ENCODE assay signal across 21 cellular contexts in the genomic region with DNA sequence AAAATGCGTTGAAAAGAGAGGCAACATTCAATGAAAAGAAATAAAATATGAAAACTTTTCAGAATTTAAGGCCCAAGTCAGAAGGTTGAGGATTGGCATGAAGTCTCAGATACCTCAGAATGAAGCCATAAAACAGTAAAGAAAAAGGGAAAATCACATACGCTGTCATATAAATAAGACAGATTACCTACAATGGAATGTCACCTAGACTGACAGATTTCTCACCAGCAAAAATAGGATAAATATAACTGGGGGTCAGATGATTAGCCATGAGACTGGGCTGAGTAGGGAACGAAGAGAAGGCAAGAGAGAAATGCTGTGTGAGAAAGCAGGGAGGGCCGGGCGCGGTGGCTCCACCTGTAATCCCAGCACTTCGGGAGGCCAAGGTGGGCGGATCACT. TPM values are rescaled to one million over a fixed set of nuclear protein-coding genes. Genes with fewer than 3 reads are reported as not detected.
DNase-seq lines count a peak whose midpoint lies in the region; ATAC-seq and TF ChIP-seq lines count a peak whose summit lies in the region.
"Had no signal": no experiment of that assay in that cellular context is flagged by ENCODE, and none has a peak within 500 bp of the region (broad histone marks: within the 10 kb centered on the region; RNA-seq: fewer than 3 reads in every experiment).

No MANE protein-coding gene starts in this region.

- peak overlapping the region; percentile 71 for H3K27ac Mint-ChIP-seq in activated T-cell treated with anti-CD3 and anti-CD28 coated beads, Interleukin-2, amount 50 U/mL, for 72 hours
- H3K27ac Mint-ChIP-seq in activated T-cell treated with anti-CD3 and anti-CD28 coated beads, Interleukin-2, amount 50 U/mL, for 24 hours = no peak overlapping the region
- H3K27ac Mint-ChIP-seq in T-helper 17 cell = peak overlapping the region; percentile 93
- H3K27ac Mint-ChIP-seq in central memory CD8-positive, alpha-beta T cell (ENCODE audit: low read depth) = peak overlapping the region; percentile 14
- H3K27ac Mint-ChIP-seq: B cell; CD4-positive, alpha-beta T cell; CD8-positive, alpha-beta memory T cell had no signal

- intact Hi-C loops in stomach (cut with DNase I; ENCODE audit: low total_unique reads) = loop anchor here (5.0 to 10.0 kb wide), 2 partner anchors 196 to 443 kb away; no protein-coding TSS in a partner anchor

- H3K9me3 ChIP-seq in T-helper 17 cell (ENCODE audit: control insufficient read depth, low read length, poor library complexity, severe bottlenecking) (no peaks in the 10 kb centered on the region), stomach (no peaks in the 10 kb centered on the region), gastroesophageal sphincter (no peaks in the 10 kb centered on the region)
- H3K9me3 ChIP-seq: BLaER1 had no signal

- TF ChIP-seq EP300 in stomach (IDR thresholded peaks at IDR 0.05) (no peak), gastroesophageal sphincter (IDR thresholded peaks at IDR 0.05) (no peak)

- TF ChIP-seq POLR2A in stomach (IDR thresholded peaks at IDR 0.05) = no peak
- no peak for TF ChIP-seq POLR2A in gastroesophageal sphincter (IDR thresholded peaks at IDR 0.05)

- peaks cover 13% of the 10 kb centered on the region for H3K4me1 Mint-ChIP-seq in activated T-cell treated with anti-CD3 and anti-CD28 coated beads, Interleukin-2, amount 50 U/mL, for 72 hours (ENCODE audit: low read depth)
- H3K4me1 Mint-ChIP-seq in activated T-cell treated with anti-CD3 and anti-CD28 coated beads, Interleukin-2, amount 50 U/mL, for 24 hours (ENCODE audit: low read depth) = peaks cover 15% of the 10 kb centered on the region
- peaks cover 18% of the 10 kb centered on the region for H3K4me1 Mint-ChIP-seq in T-helper 17 cell
- peaks cover 5% of the 10 kb centered on the region for H3K4me1 Mint-ChIP-seq in central memory CD8-positive, alpha-beta T cell

- ATAC-seq in activated T-cell treated with anti-CD3 and anti-CD28 coated beads, Interleukin-2, amount 50 U/mL, for 72 hours (replicated peaks in 1 of 2) = no peak
- ATAC-seq in T-helper 17 cell (no peak), gastroesophageal sphincter (no peak), HG03097 (IDR thresholded peaks at IDR 0.05; ENCODE audit: low FRiP score, unreplicated experiment) (no peak)
- no peak for ATAC-seq in central memory CD8-positive, alpha-beta T cell (replicated peaks; ENCODE audit: extremely low read depth, poor library complexity, severe bottlenecking)
- ATAC-seq: GM12878 had no signal

- H3K36me3 ChIP-seq in stomach (no peaks in the 10 kb centered on the region), gastroesophageal sphincter (no peaks in the 10 kb centered on the region)
- H3K36me3 ChIP-seq: BLaER1 had no signal

- DNase-seq in activated T-cell treated with anti-CD3 and anti-CD28 coated beads, Interleukin-2, amount 50 U/mL, for 72 hours = no peak
- DNase-seq in activated T-cell treated with anti-CD3 and anti-CD28 coated beads, Interleukin-2, amount 50 U/mL, for 24 hours = no peak
- DNase-seq in T-helper 17 cell = no peak
- no peak for DNase-seq in central memory CD8-positive, alpha-beta T cell (ENCODE audit: low spot score in 2 of 2)
- DNase-seq in stomach = no peak
- DNase-seq: CD4-positive, alpha-beta T cell; CD8-positive, alpha-beta memory T cell; DMS 273 treated with DMSO at 0.1 percent for 48 hours; DMS79; EL; GDM1; GM23248; H7; HCEC 1CT had no signal

- H3K27me3 Mint-ChIP-seq in activated T-cell treated with anti-CD3 and anti-CD28 coated beads, Interleukin-2, amount 50 U/mL, for 72 hours (ENCODE audit: low read depth) = peaks cover 10% of the 10 kb centered on the region
- peaks cover 15% of the 10 kb centered on the region for H3K27me3 Mint-ChIP-seq in activated T-cell treated with anti-CD3 and anti-CD28 coated beads, Interleukin-2, amount 50 U/mL, for 24 hours
- H3K27me3 Mint-ChIP-seq in T-helper 17 cell = peaks cover 38% of the 10 kb centered on the region
- peaks cover 18% of the 10 kb centered on the region for H3K27me3 Mint-ChIP-seq in central memory CD8-positive, alpha-beta T cell
- H3K27me3 Mint-ChIP-seq: CD4-positive, alpha-beta T cell had no signal

- no peaks in the 10 kb centered on the region for H3K36me3 Mint-ChIP-seq in activated T-cell treated with anti-CD3 and anti-CD28 coated beads, Interleukin-2, amount 50 U/mL, for 72 hours (ENCODE audit: insufficient read depth in 2 of 2)
- no peaks in the 10 kb centered on the region for H3K36me3 Mint-ChIP-seq in activated T-cell treated with anti-CD3 and anti-CD28 coated beads, Interleukin-2, amount 50 U/mL, for 24 hours (ENCODE audit: low read depth)
- peaks cover 4% of the 10 kb centered on the region for H3K36me3 Mint-ChIP-seq in T-helper 17 cell (ENCODE audit: low read depth)
- no peaks in the 10 kb centered on the region for H3K36me3 Mint-ChIP-seq in central memory CD8-positive, alpha-beta T cell (ENCODE audit: insufficient read depth)
- H3K36me3 Mint-ChIP-seq: CD14-positive monocyte; CD8-positive, alpha-beta memory T cell had no signal

- no peak overlapping the region for H3K4me3 Mint-ChIP-seq in activated T-cell treated with anti-CD3 and anti-CD28 coated beads, Interleukin-2, amount 50 U/mL, for 72 hours
- no peak overlapping the region for H3K4me3 Mint-ChIP-seq in activated T-cell treated with anti-CD3 and anti-CD28 coated beads, Interleukin-2, amount 50 U/mL, for 24 hours
- H3K4me3 Mint-ChIP-seq in T-helper 17 cell = no peak overlapping the region
- H3K4me3 Mint-ChIP-seq in central memory CD8-positive, alpha-beta T cell = no peak overlapping the region
- H3K4me3 Mint-ChIP-seq: B cell; CD14-positive monocyte; CD4-positive, alpha-beta T cell; CD8-positive, alpha-beta memory T cell had no signal

- H3K4me1 ChIP-seq in stomach (no peaks in the 10 kb centered on the region), gastroesophageal sphincter (no peaks in the 10 kb centered on the region)

- WGBS in stomach, 5 donors = 85 to 93% (median 87%) methylated on average over 8 of the region's 8 CpGs
- 76 to 82% methylated on average over 6 to 7 of the region's 8 CpGs for WGBS in gastroesophageal sphincter (ENCODE audit: low coverage in 1 of 2), 2 donors

- TF ChIP-seq CTCF in stomach (IDR thresholded peaks at IDR 0.05) = no peak
- TF ChIP-seq CTCF in gastroesophageal sphincter (IDR thresholded peaks at IDR 0.05) = no peak

- H3K27ac ChIP-seq in stomach (no peak overlapping the region), gastroesophageal sphincter (no peak overlapping the region)
- H3K27ac ChIP-seq: 22Rv1, BLaER1, GM23248 had no signal

- H3K27me3 ChIP-seq in stomach (peaks cover 0 to 8% (median 0%) of the 10 kb centered on the region in 3 donors), gastroesophageal sphincter (no peaks in the 10 kb centered on the region)
- H3K27me3 ChIP-seq: BLaER1 had no signal

- H3K9me3 Mint-ChIP-seq in activated T-cell treated with anti-CD3 and anti-CD28 coated beads, Interleukin-2, amount 50 U/mL, for 72 hours = no peaks in the 10 kb centered on the region
- H3K9me3 Mint-ChIP-seq in activated T-cell treated with anti-CD3 and anti-CD28 coated beads, Interleukin-2, amount 50 U/mL, for 24 hours = no peaks in the 10 kb centered on the region
- no peaks in the 10 kb centered on the region for H3K9me3 Mint-ChIP-seq in central memory CD8-positive, alpha-beta T cell
- H3K9me3 Mint-ChIP-seq: CD14-positive monocyte; CD4-positive, alpha-beta T cell; CD8-positive, alpha-beta memory T cell had no signal

- H3K4me3 ChIP-seq in stomach (no peak overlapping the region), gastroesophageal sphincter (no peak overlapping the region)
- H3K4me3 ChIP-seq: BLaER1, GM12878, GM23248 had no signal

RNA-seq across cellular contexts. Expression of a gene that starts 51.6 kb away (rescaled TPM):
- total RNA-seq in activated T-cell treated with anti-CD3 and anti-CD28 coated beads, Interleukin-2, amount 50 U/mL, for 72 hours = 10 to 100 TPM; 35.0 to 41.0 TPM
- total RNA-seq in T-helper 17 cell = 10 to 100 TPM; 13.4 to 19.6 TPM
- total RNA-seq in stomach = 10 to 100 TPM in 3 of 5 donors, 1 to 10 TPM in 2; 3.5 to 74.7 (median 15.6) TPM
- polyA plus RNA-seq in stomach = 10 to 100 TPM in 2 of 3 donors, 1 to 10 TPM in 1; 9.8 to 29.2 (median 22.4) TPM
- 10 to 100 TPM; 38.5 to 56.3 (median 41.1) TPM for total RNA-seq in gastroesophageal sphincter
